Comparison of ENCODE assay signal across 8 cellular contexts in the genomic region with DNA sequence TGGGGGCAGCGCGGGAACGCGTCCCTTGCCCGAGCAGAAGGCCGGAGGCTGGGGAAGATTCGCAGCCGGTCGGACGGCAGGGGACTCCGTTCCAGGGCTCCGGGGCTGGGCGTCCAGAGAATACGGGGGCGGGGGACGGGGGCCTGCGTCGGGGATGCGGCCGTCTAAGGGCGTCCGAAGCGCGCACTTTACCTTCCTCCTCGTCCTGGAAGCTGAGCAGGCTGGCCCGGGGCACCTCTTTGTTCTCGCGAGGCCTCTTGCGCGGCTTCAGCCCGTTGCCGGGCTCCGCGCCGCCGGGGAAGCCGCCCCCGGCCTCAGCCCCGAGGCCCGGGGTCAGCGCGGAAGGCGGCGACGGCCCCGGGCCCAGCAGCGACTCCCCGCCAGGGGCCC. TPM values are rescaled to one million over a fixed set of nuclear protein-coding genes. Genes with fewer than 3 reads are reported as not detected.
A peak's percentile ranks its signal among the peaks of the same experiment; 100 is the strongest.
DNase-seq lines count a peak whose midpoint lies in the region; ATAC-seq and TF ChIP-seq lines count a peak whose summit lies in the region.

No MANE protein-coding gene starts in this region.

- TF ChIP-seq POLR2A in esophagus muscularis mucosa (IDR thresholded peaks at IDR 0.05; ENCODE audit: low read depth) (no peak), upper lobe of left lung (IDR thresholded peaks at IDR 0.05) (no peak)

- peaks cover 28 to 54% (median 50%) of the 10 kb centered on the region in 4 donors for H3K4me1 ChIP-seq in esophagus muscularis mucosa
- peaks cover 29 to 30% of the 10 kb centered on the region in 2 donors for H3K4me1 ChIP-seq in naive thymus-derived CD4-positive, alpha-beta T cell (ENCODE audit: control insufficient read depth in 2 of 2, insufficient read depth in 2 of 2, low read length in 2 of 2)
- peaks cover 18 to 33% (median 28%) of the 10 kb centered on the region in 4 donors for H3K4me1 ChIP-seq in upper lobe of left lung

- H3K4me3 ChIP-seq in GM12864 (ENCODE audit: low read depth, low read length) (peak overlapping the region; percentile 86), esophagus muscularis mucosa (peak overlapping the region; percentile 66 to 87 (median 84)), upper lobe of left lung (peak overlapping the region; percentile 65 to 96 (median 89))
- peak overlapping the region; percentile 77 for H3K4me3 ChIP-seq in naive thymus-derived CD4-positive, alpha-beta T cell (ENCODE audit: low read length)

- peak overlapping the region; percentile 84 to 96 (median 92) for H3K27ac ChIP-seq in esophagus muscularis mucosa (replicated peaks in 1 of 4)
- H3K27ac ChIP-seq in naive thymus-derived CD4-positive, alpha-beta T cell (ENCODE audit: low read depth, low read length): peak overlapping the region; percentile 79
- peak overlapping the region; percentile 85 to 98 (median 94) for H3K27ac ChIP-seq in upper lobe of left lung

- DNase-seq in 8988T (peak; percentile 39), GM12864 (ENCODE audit: low read depth) (no peak), NCI-H2227 (lab: John Stamatoyannopoulos, UW; ENCODE audit: unreplicated experiment) (peak; percentile 76), esophagus muscularis mucosa (ENCODE audit: extremely low spot score) (no peak), upper lobe of left lung (peak in 1 of 2 donors; percentile 61)
- peak; percentile 78 for DNase-seq in activated CD8-positive, alpha-beta memory T cell treated with anti-CD3 and anti-CD28 coated beads, Interleukin-2, amount 10 ng/mL, durations not matched to agents 7 days and 5 days
- DNase-seq in naive thymus-derived CD4-positive, alpha-beta T cell: peak in 1 of 9 donors; percentile 42

- WGBS in esophagus muscularis mucosa: 4% methylated on average over 9 of the region's 48 CpGs
- WGBS in upper lobe of left lung, 2 donors: 2% methylated on average over 32 of the region's 48 CpGs; no CpG with 5 or more reads in 1 of the 2 donors

- intact Hi-C loops in esophagus muscularis mucosa (cut with DNase I): loop anchor here (5.0 kb wide), 2 partner anchors 36 to 44 kb away; a partner anchor contains a TSS
- intact Hi-C loops in naive thymus-derived CD4-positive, alpha-beta T cell (cut with micrococcal nuclease): loop anchor here (5.0 to 10.0 kb wide), 7 partner anchors 119 to 1846 kb away; a partner anchor contains a TSS

- POLR2A ChIA-PET in naive thymus-derived CD4-positive, alpha-beta T cell (lab: Charles Lee): interaction anchor here (0.6 to 3.0 kb wide), 34 partner anchors 9 to 1580 kb away, joined by 3 to 42 read pairs (median 4); a partner anchor contains a TSS

- H3K4me3 Mint-ChIP-seq in activated CD8-positive, alpha-beta memory T cell treated with anti-CD3 and anti-CD28 coated beads, Interleukin-2, amount 10 ng/mL, durations not matched to agents 7 days and 5 days: peak overlapping the region; percentile 92
- H3K4me3 Mint-ChIP-seq in naive thymus-derived CD4-positive, alpha-beta T cell: peak overlapping the region; percentile 90 to 97 (median 94)

- H3K36me3 Mint-ChIP-seq in activated CD8-positive, alpha-beta memory T cell treated with anti-CD3 and anti-CD28 coated beads, Interleukin-2, amount 10 ng/mL, durations not matched to agents 7 days and 5 days: peaks cover 33% of the 10 kb centered on the region
- H3K36me3 Mint-ChIP-seq in naive thymus-derived CD4-positive, alpha-beta T cell: peaks cover 18 to 31% (median 26%) of the 10 kb centered on the region in 5 donors

- peaks cover 0 to 13% (median 6%) of the 10 kb centered on the region in 4 donors for H3K36me3 ChIP-seq in esophagus muscularis mucosa
- H3K36me3 ChIP-seq in naive thymus-derived CD4-positive, alpha-beta T cell (ENCODE audit: control insufficient read depth in 2 of 3, insufficient read depth in 3 of 3, low read length in 3 of 3): no peaks in the 10 kb centered on the region
- peaks cover 0 to 17% (median 3%) of the 10 kb centered on the region in 4 donors for H3K36me3 ChIP-seq in upper lobe of left lung

- TF ChIP-seq CTCF in GM12864 (IDR thresholded peaks at IDR 0.05; ENCODE audit: low read depth, low read length, missing control alignments) (no peak), esophagus muscularis mucosa (IDR thresholded peaks at IDR 0.05) (no peak), upper lobe of left lung (IDR thresholded peaks at IDR 0.05) (no peak)

- peak; percentile 48 for ATAC-seq in HG02642 (IDR thresholded peaks at IDR 0.05; ENCODE audit: poor library complexity, unreplicated experiment)
- ATAC-seq in activated CD8-positive, alpha-beta memory T cell treated with anti-CD3 and anti-CD28 coated beads, Interleukin-2, amount 10 ng/mL, durations not matched to agents 7 days and 5 days: peak; percentile 59
- peak; percentile 36 for ATAC-seq in naive thymus-derived CD4-positive, alpha-beta T cell
- peak; percentile 67 to 77 for ATAC-seq in upper lobe of left lung (ENCODE audit: low FRiP score in 2 of 2)

- H3K4me1 Mint-ChIP-seq in activated CD8-positive, alpha-beta memory T cell treated with anti-CD3 and anti-CD28 coated beads, Interleukin-2, amount 10 ng/mL, durations not matched to agents 7 days and 5 days: peaks cover 52% of the 10 kb centered on the region
- peaks cover 43 to 74% (median 65%) of the 10 kb centered on the region in 7 donors for H3K4me1 Mint-ChIP-seq in naive thymus-derived CD4-positive, alpha-beta T cell

- H3K9me3 ChIP-seq in esophagus muscularis mucosa: no peaks in the 10 kb centered on the region
- no peaks in the 10 kb centered on the region for H3K9me3 ChIP-seq in naive thymus-derived CD4-positive, alpha-beta T cell (ENCODE audit: control insufficient read depth in 2 of 3, low read length in 3 of 3)
- peaks cover 0 to 5% (median 0%) of the 10 kb centered on the region in 4 donors for H3K9me3 ChIP-seq in upper lobe of left lung

- H3K9me3 Mint-ChIP-seq in activated CD8-positive, alpha-beta memory T cell treated with anti-CD3 and anti-CD28 coated beads, Interleukin-2, amount 10 ng/mL, durations not matched to agents 7 days and 5 days (ENCODE audit: low read depth): no peaks in the 10 kb centered on the region
- H3K9me3 Mint-ChIP-seq in naive thymus-derived CD4-positive, alpha-beta T cell: peaks cover 0 to 9% (median 0%) of the 10 kb centered on the region in 11 donors

- H3K27me3 ChIP-seq in esophagus muscularis mucosa: peaks cover 0 to 5% (median 0%) of the 10 kb centered on the region in 4 donors
- H3K27me3 ChIP-seq in naive thymus-derived CD4-positive, alpha-beta T cell (ENCODE audit: control insufficient read depth in 2 of 2, insufficient read depth in 2 of 2, low read length in 2 of 2): no peaks in the 10 kb centered on the region
- peaks cover 0 to 6% (median 0%) of the 10 kb centered on the region in 4 donors for H3K27me3 ChIP-seq in upper lobe of left lung

- peak overlapping the region; percentile 88 for H3K27ac Mint-ChIP-seq in activated CD8-positive, alpha-beta memory T cell treated with anti-CD3 and anti-CD28 coated beads, Interleukin-2, amount 10 ng/mL, durations not matched to agents 7 days and 5 days
- H3K27ac Mint-ChIP-seq in naive thymus-derived CD4-positive, alpha-beta T cell: peak overlapping the region; percentile 90 to 99 (median 95)

- no peak for TF ChIP-seq EP300 in esophagus muscularis mucosa (IDR thresholded peaks at IDR 0.05)
- TF ChIP-seq EP300 in upper lobe of left lung (IDR thresholded peaks at IDR 0.05): no peak

- CTCF ChIA-PET in activated CD8-positive, alpha-beta memory T cell treated with anti-CD3 and anti-CD28 coated beads, Interleukin-2, amount 10 ng/mL, durations not matched to agents 7 days and 5 days (lab: Charles Lee): interaction anchor here (0.6 to 2.3 kb wide), 9 partner anchors 9 to 665 kb away, joined by 3 to 20 read pairs (median 3); a partner anchor contains a TSS
- CTCF ChIA-PET in naive thymus-derived CD4-positive, alpha-beta T cell (lab: Charles Lee): interaction anchor here (0.6 to 2.6 kb wide), 11 partner anchors 14 to 1568 kb away, joined by 3 to 14 read pairs (median 5); a partner anchor contains a TSS

- H3K27me3 Mint-ChIP-seq in activated CD8-positive, alpha-beta memory T cell treated with anti-CD3 and anti-CD28 coated beads, Interleukin-2, amount 10 ng/mL, durations not matched to agents 7 days and 5 days: peaks cover 3% of the 10 kb centered on the region
- H3K27me3 Mint-ChIP-seq in naive thymus-derived CD4-positive, alpha-beta T cell: peaks cover 0 to 5% (median 0%) of the 10 kb centered on the region in 5 donors

RNA-seq across cellular contexts. Expression of a gene that starts 0.4 kb away (rescaled TPM):
- total RNA-seq in activated CD8-positive, alpha-beta memory T cell treated with anti-CD3 and anti-CD28 coated beads, Interleukin-2, amount 10 ng/mL, durations not matched to agents 7 days and 5 days: 10 to 100 TPM; 49.6 to 58.3 TPM
- 10 to 100 TPM; 21.4 to 40.3 (median 24.5) TPM for total RNA-seq in esophagus muscularis mucosa
- 10 to 100 TPM; 49.2 to 79.2 (median 57.0) TPM for total RNA-seq in naive thymus-derived CD4-positive, alpha-beta T cell
- polyA plus RNA-seq in naive thymus-derived CD4-positive, alpha-beta T cell: 10 to 100 TPM in 1 of 2 donors, 1 to 10 TPM in 1; 6.5 to 15.3 TPM
- 10 to 100 TPM; 25.7 to 97.4 (median 41.0) TPM for total RNA-seq in upper lobe of left lung

RNA-seq across cellular contexts. Expression of a gene that starts 43.3 kb away (rescaled TPM):
- 10 to 100 TPM; 15.2 to 21.3 TPM for total RNA-seq in activated CD8-positive, alpha-beta memory T cell treated with anti-CD3 and anti-CD28 coated beads, Interleukin-2, amount 10 ng/mL, durations not matched to agents 7 days and 5 days
- total RNA-seq in esophagus muscularis mucosa (1 to 10 TPM; 8.1 to 9.4 (median 8.5) TPM), upper lobe of left lung (10 to 100 TPM; 11.1 to 24.4 (median 16.7) TPM)
- total RNA-seq in naive thymus-derived CD4-positive, alpha-beta T cell: 10 to 100 TPM; 21.5 to 28.5 (median 22.2) TPM
- polyA plus RNA-seq in naive thymus-derived CD4-positive, alpha-beta T cell: 1 to 10 TPM; 4.3 to 9.8 TPM

Comparison
In these comparisons a context has a peak if more than half of its experiments do, and no peak if none do; other contexts are left out.
1. DNase-seq: peak in 8988T (single experiment), NCI-H2227 (single experiment) and activated CD8-positive, alpha-beta memory T cell treated with anti-CD3 and anti-CD28 coated beads, Interleukin-2, amount 10 ng/mL, durations not matched to agents 7 days and 5 days (single experiment); none in GM12864 (single experiment) and esophagus muscularis mucosa (single experiment).
2. Peak in every context shown above with its lines, with median percentiles within 50 percentile points of each other: H3K4me3 ChIP-seq, ATAC-seq and H3K27ac ChIP-seq.